14 cellular contexts compared by ENCODE assay signal in the genomic region with DNA sequence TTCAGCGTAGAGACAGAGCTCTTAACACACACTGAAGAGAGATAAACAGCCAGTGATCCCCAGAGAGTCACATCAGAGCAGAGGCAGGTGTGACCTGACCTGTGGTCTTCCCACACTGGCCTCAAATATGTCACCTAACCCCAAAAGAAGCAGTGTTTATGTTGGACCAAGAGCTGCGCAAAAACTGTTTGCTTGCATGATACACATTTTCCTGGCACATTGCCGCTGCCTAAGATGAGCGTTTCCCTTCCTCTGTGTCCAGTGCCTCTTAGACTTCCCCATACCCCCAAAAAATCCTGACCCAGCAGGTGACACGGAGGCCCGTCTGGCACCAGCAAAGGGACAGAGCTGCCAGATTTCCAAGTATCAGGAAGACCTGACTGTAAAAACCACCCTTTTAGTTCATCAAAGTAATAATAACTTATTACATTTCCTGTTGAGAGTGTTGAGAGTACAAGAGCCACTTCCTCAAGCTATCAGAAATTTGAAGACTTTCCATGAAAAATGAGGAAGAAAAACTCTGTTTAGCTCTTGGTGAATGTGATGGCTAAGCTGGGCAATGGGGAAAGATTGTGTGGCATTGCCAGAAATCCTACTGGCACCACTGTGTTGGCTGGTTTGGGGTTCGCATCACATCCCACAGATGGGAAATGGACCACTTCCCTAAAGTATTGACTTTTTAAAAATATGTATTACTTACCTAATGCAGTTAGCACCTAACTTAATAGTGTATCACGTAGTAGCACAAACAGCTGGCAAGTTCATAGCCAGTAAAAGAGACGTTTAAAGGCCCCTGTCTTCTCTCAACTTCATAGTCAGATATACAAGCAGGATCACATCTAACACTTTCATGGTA. TPM values are rescaled to one million over a fixed set of nuclear protein-coding genes. Genes with fewer than 3 reads are reported as not detected.
DNase-seq lines count a peak whose midpoint lies in the region; ATAC-seq, FAIRE-seq and TF ChIP-seq lines count a peak whose summit lies in the region.
"Had no signal": no experiment of that assay in that cellular context is flagged by ENCODE, and none has a peak within 500 bp of the region (broad histone marks: within the 10 kb centered on the region; RNA-seq: fewer than 3 reads in every experiment).

No MANE protein-coding gene starts in this region.

- H3K79me2 ChIP-seq in endothelial cell of umbilical vein (ENCODE audit: control insufficient read depth, insufficient read depth, low read length): no peaks in the 10 kb centered on the region
- H3K79me2 ChIP-seq: parathyroid adenoma had no signal

- H3K9me1 ChIP-seq in endothelial cell of umbilical vein (replicated peaks; ENCODE audit: control insufficient read depth, extremely low read depth, insufficient read depth, low read length): no peaks in the 10 kb centered on the region

- dilution Hi-C loops in endothelial cell of umbilical vein (cut with MboI; ENCODE audit: extremely low pct_ligation_motif_present, low sequenced_read_pairs): no loop called here

- H2AFZ ChIP-seq in endothelial cell of umbilical vein (ENCODE audit: low read depth, low read length): no peak overlapping the region
- H2AFZ ChIP-seq: parathyroid adenoma had no signal

- BruUV-seq in endothelial cell of umbilical vein (replicated peaks; lab: Mats Ljungman, UMichigan): no TSS peak

- no peaks in the 10 kb centered on the region for H3K36me3 ChIP-seq in endothelial cell of umbilical vein (ENCODE audit: control insufficient read depth in 2 of 2, extremely low read depth in 1 of 2, insufficient read depth in 2 of 2, low read length in 2 of 2)

- CTCF ChIA-PET in endothelial cell of umbilical vein (lab: Charles Lee): interaction anchor here (0.7 to 2.4 kb wide), 11 partner anchors 12 to 252 kb away, joined by 3 to 12 read pairs (median 4); no protein-coding TSS in a partner anchor

- ATAC-seq in sciatic nerve: peak; percentile 68
- ATAC-seq in GM19455 (IDR thresholded peaks at IDR 0.05; ENCODE audit: unreplicated experiment): no peak
- ATAC-seq: left colon had no signal

- no peaks in the 10 kb centered on the region for H3K27me3 ChIP-seq in endothelial cell of umbilical vein (ENCODE audit: control insufficient read depth in 2 of 2, insufficient read depth in 2 of 2, low read length in 2 of 2)

- DNase-seq in NOMO-1 treated with DMSO at 0.1 percent for 48 hours (lab: John Stamatoyannopoulos, UW; ENCODE audit: unreplicated experiment): peak; percentile 58
- no peak for DNase-seq in NOMO-1 treated with dmso at 0.1 percent for 144 hours (lab: John Stamatoyannopoulos, UW; ENCODE audit: unreplicated experiment)
- DNase-seq in RPMI7951 (ENCODE audit: low read depth): peak; percentile 22
- peak; percentile 96 for DNase-seq in endothelial cell of umbilical vein (ENCODE audit: low read depth, low spot score)
- peak; percentile 66 for DNase-seq in sciatic nerve (ENCODE audit: low spot score)
- DNase-seq in stimulated activated CD4-positive, alpha-beta T cell treated with anti-CD3 and anti-CD28 coated beads, Interleukin-12 subunit alpha, Interleukin-12 subunit beta, amount 100 ng/mL, for 4 hours: no peak
- no peak for DNase-seq in putamen (ENCODE audit: low spot score)
- DNase-seq: DMS 273 treated with DMSO at 0.1 percent for 48 hours, left colon, NCI-H82, T1000 had no signal

- no peak overlapping the region for H3K4me3 ChIP-seq in endothelial cell of umbilical vein (replicated peaks in 1 of 3; ENCODE audit: insufficient read depth in 1 of 3, low read depth in 1 of 3, low read length in 3 of 3)

- peak; percentile 55 for FAIRE-seq in endothelial cell of umbilical vein (lab: Jason Lieb, UNC)

- H3K4me1 ChIP-seq in endothelial cell of umbilical vein (ENCODE audit: control insufficient read depth, extremely low read depth, insufficient read depth, low read length): peaks cover 80% of the 10 kb centered on the region
- H3K4me1 ChIP-seq: parathyroid adenoma had no signal

- no peak overlapping the region for H3K9ac ChIP-seq in endothelial cell of umbilical vein (replicated peaks; ENCODE audit: extremely low read depth, insufficient read depth, low read length)
- H3K9ac ChIP-seq: parathyroid adenoma had no signal

- no peaks in the 10 kb centered on the region for H3K9me3 ChIP-seq in endothelial cell of umbilical vein (replicated peaks; ENCODE audit: control insufficient read depth, insufficient read depth, low read length)

- no peak for TF ChIP-seq CTCF in endothelial cell of umbilical vein (IDR thresholded peaks at IDR 0.05; ENCODE audit: extremely low read depth in 1 of 2, insufficient read depth in 1 of 2, low read depth in 1 of 2, low read length in 2 of 2)

- H3K27ac ChIP-seq in endothelial cell of umbilical vein (ENCODE audit: insufficient read depth, low read depth, low read length): peak overlapping the region; percentile 29
- H3K27ac ChIP-seq: 22Rv1, parathyroid adenoma had no signal

- no peaks in the 10 kb centered on the region for H4K20me1 ChIP-seq in endothelial cell of umbilical vein (replicated peaks; ENCODE audit: control insufficient read depth, extremely low read depth, insufficient read depth, low read length)

- POLR2A ChIA-PET in endothelial cell of umbilical vein (lab: Charles Lee): interaction anchor here (0.9 kb wide), 1 partner anchor 16 kb away, joined by 3 read pairs; no protein-coding TSS in a partner anchor

- intact Hi-C loops in endothelial cell of umbilical vein (cut with micrococcal nuclease): loop anchor here (5.0 to 10.0 kb wide), 2 partner anchors 50 to 727 kb away; no protein-coding TSS in a partner anchor
- intact Hi-C loops in sciatic nerve (cut with DNase I): no loop called here

- no peak for TF ChIP-seq POLR2A in endothelial cell of umbilical vein (IDR thresholded peaks at IDR 0.05; ENCODE audit: low read depth, low read length)

- peak overlapping the region; percentile 16 for H3K4me2 ChIP-seq in endothelial cell of umbilical vein (ENCODE audit: insufficient read depth, low read length)

TF ChIP-seq in endothelial cell of umbilical vein, 7 proteins besides CTCF, POLR2A, EP300 and RAD21:
- peak; percentile 34 for TF ChIP-seq POLR2AphosphoS5 (IDR thresholded peaks at IDR 0.05; ENCODE audit: insufficient read depth, low read depth, low read length)
- TF ChIP-seq GATA2 (IDR thresholded peaks at IDR 0.05; ENCODE audit: insufficient read depth, insufficient read length, low read depth, low read length): no peak
TF ChIP-seq in endothelial cell of umbilical vein: peak in this region for 1.

RNA-seq across cellular contexts. Expression of gene TNFRSF11A, which starts 6.7 kb away (rescaled TPM):
- total RNA-seq in RPMI7951 (2014; rRNA removed; shearing (Covaris generic)): 0.10 and 0.36 TPM in 2 replicates
- total RNA-seq in endothelial cell of umbilical vein (11.1 and 11.9 TPM in 2 replicates), sciatic nerve (2.7 TPM)
- polyA plus RNA-seq in endothelial cell of umbilical vein: 7.5 and 10.4 TPM in 2 replicates
- polyA plus RNA-seq in endothelial cell of umbilical vein (2011; cell fraction: cytosol; rRNA removed): 6.0 and 6.9 TPM in 2 replicates
- polyA plus RNA-seq in endothelial cell of umbilical vein (2011; cell fraction: nucleus; rRNA removed): 15.4 and 22.9 TPM in 2 replicates
- 2.4 and 5.1 TPM in 2 replicates for polyA plus RNA-seq in endothelial cell of umbilical vein (2012)
- polyA minus RNA-seq in endothelial cell of umbilical vein: 16.8 and 17.4 TPM in 2 replicates
- 1.5 TPM for polyA minus RNA-seq in endothelial cell of umbilical vein (2011; cell fraction: cytosol; rRNA and poly(A)+ RNA removed)
- polyA minus RNA-seq in endothelial cell of umbilical vein (2011; cell fraction: nucleus; rRNA and poly(A)+ RNA removed): 15.6 and 16.1 TPM in 2 replicates

Comparison
In these comparisons a context has a peak if more than half of its experiments do, and no peak if none do; other contexts are left out.
1. DNase-seq: peak in NOMO-1 treated with DMSO at 0.1 percent for 48 hours (single experiment), RPMI7951 (single experiment), endothelial cell of umbilical vein (single experiment) and sciatic nerve (single experiment); none in NOMO-1 treated with dmso at 0.1 percent for 144 hours (single experiment), stimulated activated CD4-positive, alpha-beta T cell treated with anti-CD3 and anti-CD28 coated beads, Interleukin-12 subunit alpha, Interleukin-12 subunit beta, amount 100 ng/mL, for 4 hours (single experiment) and putamen (single experiment).